Comparison of ENCODE assay signal across 15 cellular contexts in the genomic region with DNA sequence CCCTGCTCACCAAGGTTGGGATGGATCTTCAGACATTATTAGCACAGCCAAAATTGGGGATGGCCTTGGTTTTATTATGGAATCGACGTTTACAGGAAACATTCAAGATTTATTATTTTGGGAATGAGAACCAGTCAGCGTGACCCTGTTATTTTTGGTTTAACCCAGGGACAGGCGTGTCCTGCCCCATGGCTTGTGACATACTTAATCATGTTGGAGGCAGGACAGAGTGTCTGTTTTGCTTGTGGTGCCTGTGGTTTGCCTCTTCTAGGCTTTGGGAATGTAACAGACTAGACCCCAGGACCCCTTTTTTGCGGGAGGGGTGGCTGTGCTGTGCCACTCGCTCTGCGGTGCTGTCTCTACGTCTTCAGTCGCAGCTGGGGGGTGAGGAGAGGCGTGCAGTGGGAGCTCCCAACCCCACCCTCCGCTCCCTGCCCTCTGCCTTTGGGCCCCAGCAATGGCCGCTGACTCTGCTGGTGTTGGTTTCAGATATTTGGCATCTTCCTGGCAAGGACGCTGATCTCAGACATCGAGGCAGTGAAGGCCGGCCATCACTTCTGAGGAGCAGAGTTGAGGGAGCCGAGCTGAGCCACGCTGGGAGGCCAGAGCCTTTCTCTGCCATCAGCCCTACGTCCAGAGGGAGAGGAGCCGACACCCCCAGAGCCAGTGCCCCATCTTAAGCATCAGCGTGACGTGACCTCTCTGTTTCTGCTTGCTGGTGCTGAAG. TPM values are rescaled to one million over a fixed set of nuclear protein-coding genes. Genes with fewer than 3 reads are reported as not detected.
A peak's percentile ranks its signal among the peaks of the same experiment; 100 is the strongest.
DNase-seq lines count a peak whose midpoint lies in the region; ATAC-seq and TF ChIP-seq lines count a peak whose summit lies in the region.
"Had no signal": no experiment of that assay in that cellular context is flagged by ENCODE, and none has a peak within 500 bp of the region (broad histone marks: within the 10 kb centered on the region; RNA-seq: fewer than 3 reads in every experiment).

No MANE protein-coding gene starts in this region.

- H3K4me1 ChIP-seq in Caco-2 = no peaks in the 10 kb centered on the region
- no peaks in the 10 kb centered on the region for H3K4me1 ChIP-seq in right lobe of liver

- H3K27ac ChIP-seq in right lobe of liver (no peak overlapping the region), skin epidermis (peak overlapping the region in 13 of 21 experiments; percentile 3 to 78 (median 29)), brain microvascular endothelial cell (no peak overlapping the region)
- H3K27ac ChIP-seq: ovary had no signal

- peaks cover 6% of the 10 kb centered on the region for H3K4me1 Mint-ChIP-seq in Caco-2 (ENCODE audit: low read depth, unreplicated experiment)
- H3K4me1 Mint-ChIP-seq in activated naive CD8-positive, alpha-beta T cell (ENCODE audit: low read depth) = peaks cover 13% of the 10 kb centered on the region

- intact Hi-C loops in Caco-2 (cut with micrococcal nuclease; ENCODE audit: unreplicated experiment) = no loop called here
- intact Hi-C loops in right lobe of liver (cut with DNase I) = no loop called here

- in situ Hi-C loops in brain microvascular endothelial cell (cut with HindIII; ENCODE audit: low pct_ligation_motif_present, low sequenced_read_pairs) = no loop called here

- ATAC-seq in right lobe of liver (peak in 3 of 4 donors; percentile 8 to 28 (median 18)), GM21423 (IDR thresholded peaks at IDR 0.05; ENCODE audit: unreplicated experiment) (no peak), left lobe of liver (no peak)

- H3K36me3 ChIP-seq in Caco-2 (ENCODE audit: control insufficient read depth, insufficient read depth, low read length) (peaks cover 15% of the 10 kb centered on the region), right lobe of liver (peaks cover 4 to 65% (median 23%) of the 10 kb centered on the region in 4 donors), brain microvascular endothelial cell (replicated peaks) (peaks cover 87% of the 10 kb centered on the region)
- H3K36me3 ChIP-seq: ovary had no signal

- TF ChIP-seq CTCF in Caco-2 (IDR thresholded peaks at IDR 0.05; ENCODE audit: insufficient read depth in 1 of 2, low read depth in 1 of 2, low read length in 1 of 2, severe bottlenecking in 1 of 2, unreplicated experiment in 1 of 2) (no peak), right lobe of liver (IDR thresholded peaks at IDR 0.05) (no peak), brain microvascular endothelial cell (IDR thresholded peaks at IDR 0.05; ENCODE audit: low read depth, low read length, missing control alignments) (no peak)

- H3K4me3 Mint-ChIP-seq in Caco-2 (ENCODE audit: unreplicated experiment) = no peak overlapping the region
- H3K4me3 Mint-ChIP-seq in activated naive CD8-positive, alpha-beta T cell = no peak overlapping the region
- H3K4me3 Mint-ChIP-seq: brain; stimulated activated naive B cell treated with anti-CD40 and anti-IgM and Interleukin-4, amounts not matched to agents 10 μg/mL and 1 μg/mL and 100 μg/mL, for 72 hours had no signal

- H3K4me3 ChIP-seq in Caco-2 (ENCODE audit: low read depth, low read length) (no peak overlapping the region), right lobe of liver (no peak overlapping the region), skin epidermis (no peak overlapping the region), brain microvascular endothelial cell (ENCODE audit: low read depth, low read length) (no peak overlapping the region)
- H3K4me3 ChIP-seq: ovary had no signal

- H3K9me3 Mint-ChIP-seq in Caco-2 (ENCODE audit: unreplicated experiment) = no peaks in the 10 kb centered on the region
- H3K9me3 Mint-ChIP-seq in activated naive CD8-positive, alpha-beta T cell (ENCODE audit: low read depth) = no peaks in the 10 kb centered on the region
- H3K9me3 Mint-ChIP-seq: brain; stimulated activated naive B cell treated with anti-CD40 and anti-IgM and Interleukin-4, amounts not matched to agents 10 μg/mL and 1 μg/mL and 100 μg/mL, for 72 hours had no signal

- 71% methylated on average over 9 of the region's 21 CpGs for WGBS in right lobe of liver (ENCODE audit: insufficient coverage, low coverage, low lambda C conversion rate, missing lambda C conversion rate)

- POLR2A ChIA-PET in Caco-2 (lab: Charles Lee) = no interaction called here

- no peaks in the 10 kb centered on the region for H3K9me3 ChIP-seq in Caco-2
- H3K9me3 ChIP-seq in right lobe of liver = no peaks in the 10 kb centered on the region
- H3K9me3 ChIP-seq: ovary had no signal

- BruUV-seq in Caco-2 (replicated peaks; lab: Mats Ljungman, UMichigan) = no TSS peak

- H3K27me3 Mint-ChIP-seq in Caco-2 (ENCODE audit: insufficient read depth, unreplicated experiment) = no peaks in the 10 kb centered on the region
- H3K27me3 Mint-ChIP-seq in activated naive CD8-positive, alpha-beta T cell = no peaks in the 10 kb centered on the region
- H3K27me3 Mint-ChIP-seq: brain; stimulated activated naive B cell treated with anti-CD40 and anti-IgM and Interleukin-4, amounts not matched to agents 10 μg/mL and 1 μg/mL and 100 μg/mL, for 72 hours had no signal

- DNase-seq in Caco-2 (no peak), right lobe of liver (peak in 1 of 3 donors; percentile 21), brain microvascular endothelial cell (no peak), left lobe of liver (ENCODE audit: low spot score) (no peak)
- DNase-seq: GDM1; hypothalamus; NCI-H2081; SHP77 treated with DMSO at 0.1 percent for 48 hours; stimulated activated CD4-positive, alpha-beta T cell treated with anti-CD3 and anti-CD28 coated beads, Interleukin-2, amount 100 ng/mL, for 48 hours; stimulated activated naive B cell treated with anti-CD40 and anti-IgM and Interleukin-4, amounts not matched to agents 10 μg/mL and 1 μg/mL and 100 μg/mL, for 72 hours had no signal

- peak overlapping the region; percentile 54 for H3K27ac Mint-ChIP-seq in Caco-2 (ENCODE audit: unreplicated experiment)
- H3K27ac Mint-ChIP-seq in activated naive CD8-positive, alpha-beta T cell = peak overlapping the region; percentile 64

- CTCF ChIA-PET in Caco-2 (lab: Charles Lee) = no interaction called here

- no peak for TF ChIP-seq POLR2A in right lobe of liver (IDR thresholded peaks at IDR 0.05)

- H3K27me3 ChIP-seq in Caco-2 (replicated peaks; ENCODE audit: control insufficient read depth, insufficient read depth, low read length) (no peaks in the 10 kb centered on the region), right lobe of liver (no peaks in the 10 kb centered on the region), brain microvascular endothelial cell (replicated peaks) (no peaks in the 10 kb centered on the region)
- H3K27me3 ChIP-seq: ovary had no signal

- peaks cover 99% of the 10 kb centered on the region for H3K36me3 Mint-ChIP-seq in Caco-2 (ENCODE audit: insufficient read depth, unreplicated experiment)
- H3K36me3 Mint-ChIP-seq in activated naive CD8-positive, alpha-beta T cell = no peaks in the 10 kb centered on the region

RNA-seq across cellular contexts. Expression of a gene that starts 20.1 kb away (rescaled TPM):
- total RNA-seq in Caco-2 (2022) (0.09 and 0.23 TPM in 2 replicates), right lobe of liver (not detected), left lobe of liver (not detected)

Comparison
In these comparisons a context has a peak if more than half of its experiments do, and no peak if none do; other contexts are left out.
1. ATAC-seq: peak in right lobe of liver (3 of 4); none in GM21423 (single experiment) and left lobe of liver (single experiment).
2. H3K27ac ChIP-seq: peak in skin epidermis (13 of 21); none in right lobe of liver (0 of 3) and brain microvascular endothelial cell (single experiment).